Comparison of ENCODE assay signal across 17 cellular contexts in genomic region chr15:99315636-99316035, GRCh38.
A peak's percentile ranks its signal among the peaks of the same experiment; 100 is the strongest.
DNase-seq lines count a peak whose midpoint lies in the region; TF ChIP-seq lines count a peak whose summit lies in the region.
"Had no signal": no experiment of that assay in that cellular context is flagged by ENCODE, and none has a peak within 500 bp of the region (broad histone marks: within the 10 kb centered on the region; RNA-seq: fewer than 3 reads in every experiment).

No MANE protein-coding gene starts in this region.

- H3K27me3 ChIP-seq in mammary epithelial cell (ENCODE audit: insufficient read depth, low read length) (no peaks in the 10 kb centered on the region), tibial artery (no peaks in the 10 kb centered on the region)

- TF ChIP-seq CTCF in mammary epithelial cell (conservative IDR thresholded peaks at IDR 0.05 in 1 of 2, IDR thresholded peaks at IDR 0.05 in 1 of 2; ENCODE audit: extremely low read depth in 1 of 2, insufficient read depth in 1 of 2, low read depth in 1 of 2, low read length in 2 of 2), result no peak
- TF ChIP-seq CTCF in MCF 10A (IDR thresholded peaks at IDR 0.05; ENCODE audit: unreplicated experiment), result no peak
- TF ChIP-seq CTCF in HFFc6 (IDR thresholded peaks at IDR 0.05), result no peak
- no peak for TF ChIP-seq CTCF in tibial artery (IDR thresholded peaks at IDR 0.05)

- H3K27me3 Mint-ChIP-seq in MCF 10A (ENCODE audit: insufficient read depth, unreplicated experiment), result no peaks in the 10 kb centered on the region
- no peaks in the 10 kb centered on the region for H3K27me3 Mint-ChIP-seq in HFFc6 (ENCODE audit: insufficient read depth)

- H3K36me3 ChIP-seq in mammary epithelial cell (ENCODE audit: insufficient read depth, low read length) (no peaks in the 10 kb centered on the region), tibial artery (peaks cover 0 to 7% (median 0%) of the 10 kb centered on the region in 3 donors)

- H3K4me2 ChIP-seq in mammary epithelial cell (ENCODE audit: insufficient read depth, low read depth, low read length), result peak overlapping the region; percentile 35

- WGBS in mammary epithelial cell (ENCODE audit: low coverage, missing lambda C conversion rate), result 19% methylated on average over 2 of the region's 2 CpGs

- H3K4me1 ChIP-seq in mammary epithelial cell (ENCODE audit: insufficient read depth, low read length) (peaks cover 13% of the 10 kb centered on the region), tibial artery (peaks cover 0 to 4% (median 0%) of the 10 kb centered on the region in 4 donors)

- peaks cover 4% of the 10 kb centered on the region for H3K4me1 Mint-ChIP-seq in MCF 10A (ENCODE audit: insufficient read depth, unreplicated experiment)
- H3K4me1 Mint-ChIP-seq in HFFc6 (ENCODE audit: low read depth), result peaks cover 9% of the 10 kb centered on the region

- H3K4me3 ChIP-seq in mammary epithelial cell (replicated peaks in 1 of 3; ENCODE audit: insufficient read depth in 1 of 3, low read depth in 2 of 3, low read length in 3 of 3), result no peak overlapping the region
- no peak overlapping the region for H3K4me3 ChIP-seq in tibial artery
- H3K4me3 ChIP-seq: GM23248 had no signal

- H2AFZ ChIP-seq in mammary epithelial cell (ENCODE audit: low read depth, low read length), result no peak overlapping the region
- H2AFZ ChIP-seq: GM23248 had no signal

- dilution Hi-C loops in mammary epithelial cell (cut with HindIII; ENCODE audit: low sequenced_read_pairs), result no loop called here

- DNase-seq in mammary epithelial cell (peak; percentile 40), MCF 10A (ENCODE audit: unreplicated experiment) (no peak), dermis blood vessel endothelial cell (peak; percentile 7), islet precursor cell (peak; percentile 67), HFFc6 (no peak), tibial artery (no peak), head of caudate nucleus (no peak), UCSD-AML1 (lab: John Stamatoyannopoulos, UW; ENCODE audit: unreplicated experiment) (no peak)
- DNase-seq: 8988T, DMS 273 treated with DMSO at 0.1 percent for 48 hours, DND-41, GM23248, KBM-7, NCI-H1694 treated with DMSO at 0.1 percent for 48 hours, NCI-H510A treated with DMSO at 0.1 percent for 48 hours, NCI-H774, SHP77 treated with DMSO at 0.1 percent for 48 hours had no signal

- no peaks in the 10 kb centered on the region for H3K79me2 ChIP-seq in mammary epithelial cell (ENCODE audit: insufficient read depth, low read length)

- no peak overlapping the region for H3K27ac Mint-ChIP-seq in MCF 10A (ENCODE audit: low read depth, unreplicated experiment)
- no peak overlapping the region for H3K27ac Mint-ChIP-seq in HFFc6

- peaks cover 11% of the 10 kb centered on the region for H3K9me3 Mint-ChIP-seq in MCF 10A (ENCODE audit: unreplicated experiment)
- H3K9me3 Mint-ChIP-seq in HFFc6, result peaks cover 11% of the 10 kb centered on the region

- no peaks in the 10 kb centered on the region for H4K20me1 ChIP-seq in mammary epithelial cell (ENCODE audit: insufficient read depth, low read length)

- in situ Hi-C loops in mammary epithelial cell (cut with MboI; ENCODE audit: low sequenced_read_pairs in 2 of 2), result no loop called here

- H3K27ac ChIP-seq in mammary epithelial cell (ENCODE audit: insufficient read depth, low read depth, low read length) (no peak overlapping the region), tibial artery (no peak overlapping the region)
- H3K27ac ChIP-seq: GM23248 had no signal

- peaks cover 6% of the 10 kb centered on the region for H3K9me3 ChIP-seq in mammary epithelial cell (replicated peaks; ENCODE audit: insufficient read depth, low read length)
- peaks cover 0 to 7% (median 0%) of the 10 kb centered on the region in 3 donors for H3K9me3 ChIP-seq in tibial artery

- H3K4me3 Mint-ChIP-seq in MCF 10A (ENCODE audit: unreplicated experiment), result no peak overlapping the region
- no peak overlapping the region for H3K4me3 Mint-ChIP-seq in HFFc6

- intact Hi-C loops in mammary epithelial cell (cut with micrococcal nuclease) (no loop called here), MCF 10A (cut with micrococcal nuclease) (no loop called here), tibial artery (cut with DNase I; ENCODE audit: low total_unique reads) (no loop called here), head of caudate nucleus (cut with DNase I) (no loop called here)

- H3K36me3 Mint-ChIP-seq in MCF 10A (ENCODE audit: insufficient read depth, unreplicated experiment), result no peaks in the 10 kb centered on the region
- H3K36me3 Mint-ChIP-seq in HFFc6 (ENCODE audit: low read depth), result peaks cover 13% of the 10 kb centered on the region

- H3K9ac ChIP-seq in mammary epithelial cell (ENCODE audit: insufficient read depth, low read length), result no peak overlapping the region
- H3K9ac ChIP-seq: GM23248 had no signal

- POLR2A ChIA-PET in MCF 10A (lab: Yijun Ruan, JAX), result interaction anchor here (0.6 to 3.3 kb wide), 2 partner anchors 10 to 325 kb away, joined by 3 to 19 read pairs; no protein-coding TSS in a partner anchor

- CTCF ChIA-PET in mammary epithelial cell (lab: Charles Lee; ENCODE audit: low non-redundant PET), result no interaction called here
- CTCF ChIA-PET in MCF 10A (lab: Yijun Ruan, JAX), result interaction anchor here (1.3 kb wide), 1 partner anchor 10 kb away, joined by 3 read pairs; no protein-coding TSS in a partner anchor

- BruUV-seq in mammary epithelial cell (replicated peaks; lab: Mats Ljungman, UMichigan) (no TSS peak), MCF 10A (replicated peaks; lab: Mats Ljungman, UMichigan) (no TSS peak)

Comparison
In these comparisons a context has a peak if more than half of its experiments do, and no peak if none do; other contexts are left out.
1. DNase-seq: peak in mammary epithelial cell (single experiment), dermis blood vessel endothelial cell (single experiment) and islet precursor cell (single experiment); none in MCF 10A (single experiment), HFFc6 (single experiment), tibial artery (0 of 2), head of caudate nucleus (0 of 42) and UCSD-AML1 (single experiment).